Comparison of ENCODE assay signal across 1 cellular context in genomic region chr22:42791721-42792452, GRCh38.
TF ChIP-seq lines count a peak whose summit lies in the region.

No MANE protein-coding gene starts in this region.

TF ChIP-seq in IMR-90, 13 proteins besides CTCF, POLR2A, EP300 and RAD21:
- TF ChIP-seq BHLHE40 (IDR thresholded peaks at IDR 0.05; ENCODE audit: low read depth, low read length) (peak; percentile 37; the same call in 1 of the 2 replicates), SMC3 (IDR thresholded peaks at IDR 0.05; ENCODE audit: low read depth, low read length) (no peak)
